In genomic region chr10:28991326-28991725, GRCh38 we compare ENCODE assay signal across 1 cellular context.
TF ChIP-seq lines count a peak whose summit lies in the region.

No MANE protein-coding gene starts in this region.

TF ChIP-seq in GM23338, 12 proteins besides CTCF, POLR2A, EP300 and RAD21 (continued from another document):
- TF ChIP-seq ZNF462 (CRISPR knock-in tag; IDR thresholded peaks at IDR 0.05): no peak
- TF ChIP-seq EZH2phosphoT487 (IDR thresholded peaks at IDR 0.05; ENCODE audit: unreplicated experiment): no peak
- TF ChIP-seq JUNB (IDR thresholded peaks at IDR 0.05; ENCODE audit: unreplicated experiment): no peak
- no peak for TF ChIP-seq NANOG (IDR thresholded peaks at IDR 0.05; ENCODE audit: borderline replicate concordance)
TF ChIP-seq in GM23338: peak in this region for 0.
